9 cellular contexts compared by ENCODE assay signal in the genomic region with DNA sequence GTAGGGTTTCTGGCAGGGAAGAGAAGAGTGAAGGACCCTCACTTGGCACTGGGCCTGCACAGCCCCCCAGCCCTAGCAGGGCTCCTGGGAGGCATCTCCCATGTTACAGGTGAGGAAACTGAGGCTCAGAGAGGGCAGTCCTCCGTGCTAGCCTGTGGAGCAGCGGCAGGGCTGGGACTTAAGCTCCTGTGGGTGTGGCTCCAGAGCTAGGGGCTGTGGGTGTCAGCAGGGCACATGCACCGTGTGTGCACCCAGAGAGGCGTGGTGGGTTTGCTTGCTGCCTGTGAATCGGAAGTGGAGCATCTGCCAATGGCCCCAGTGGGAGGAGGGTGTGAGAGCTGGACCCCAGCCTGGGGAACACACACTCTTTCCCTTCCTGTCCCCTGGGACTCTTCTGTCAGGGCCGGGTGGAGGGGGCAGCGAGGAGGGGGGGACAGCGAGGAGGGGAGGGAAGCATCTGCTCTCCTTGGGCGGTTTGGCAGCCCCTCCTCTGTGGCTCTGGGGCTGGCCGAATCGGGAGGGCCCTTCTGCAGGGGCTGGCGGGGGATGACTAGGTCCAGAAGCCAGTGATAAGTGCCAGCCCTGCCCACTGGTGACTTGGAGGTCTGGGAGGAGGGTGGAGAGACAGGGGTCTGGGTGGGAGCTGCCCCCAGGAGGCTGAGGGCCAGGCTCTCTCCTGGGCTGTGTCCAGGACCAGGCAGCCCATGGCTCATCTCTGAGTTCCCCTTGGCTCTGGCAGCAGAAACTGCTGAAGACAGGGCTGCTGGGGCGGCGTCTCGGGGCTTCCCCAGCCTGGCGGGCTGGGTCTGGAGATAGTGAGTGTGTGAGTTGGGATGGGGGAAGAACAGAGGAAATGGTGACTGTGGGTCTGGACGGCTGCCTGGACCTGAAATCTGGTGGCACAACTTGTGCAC. TPM values are rescaled to one million over a fixed set of nuclear protein-coding genes. Genes with fewer than 3 reads are reported as not detected.
DNase-seq lines count a peak whose midpoint lies in the region; ATAC-seq and TF ChIP-seq lines count a peak whose summit lies in the region.
"Not testable (repeated sequence)": the region's sequence is repeated elsewhere in the genome, so short reads cannot be mapped to it uniquely, and the experiment has no call there.
"Had no signal": no experiment of that assay in that cellular context is flagged by ENCODE, and none has a peak within 500 bp of the region (broad histone marks: within the 10 kb centered on the region; RNA-seq: fewer than 3 reads in every experiment).

No MANE protein-coding gene starts in this region.

- not testable (repeated sequence) for TF ChIP-seq POLR2A in stomach (IDR thresholded peaks at IDR 0.05)

- not testable (repeated sequence) for H2BK5ac ChIP-seq in mesenchymal stem cell (ENCODE audit: low read depth, low read length, poor library complexity, severe bottlenecking)

- peak overlapping the region; percentile 13 for H4K8ac ChIP-seq in mesenchymal stem cell (ENCODE audit: low read length)

- H4K91ac ChIP-seq in mesenchymal stem cell (ENCODE audit: low read length), result peak overlapping the region; percentile 65

- H3K36me3 Mint-ChIP-seq in activated naive CD8-positive, alpha-beta T cell treated with anti-CD3 and anti-CD28 coated beads for 36 hours, result not testable (repeated sequence)

- H3K36me3 ChIP-seq in mesenchymal stem cell (ENCODE audit: control insufficient read depth in 1 of 2, insufficient read depth in 2 of 2, low read depth in 1 of 2, low read length in 2 of 2); stomach: not testable (repeated sequence)

- H3K23ac ChIP-seq in mesenchymal stem cell (ENCODE audit: low read length in 2 of 2), result not testable (repeated sequence)

- H3K79me1 ChIP-seq in mesenchymal stem cell (replicated peaks; ENCODE audit: low read length, poor library complexity, severe bottlenecking), result not testable (repeated sequence)

- peak overlapping the region; percentile 29 for H3K9ac ChIP-seq in mesenchymal stem cell (ENCODE audit: low read length)

- H2AK5ac ChIP-seq in mesenchymal stem cell (ENCODE audit: low read length, severe bottlenecking), result not testable (repeated sequence)

- peak overlapping the region; percentile 61 to 70 for H3K18ac ChIP-seq in mesenchymal stem cell (ENCODE audit: low read depth in 1 of 2, low read length in 2 of 2)

- H3K4ac ChIP-seq in mesenchymal stem cell (ENCODE audit: low read depth in 1 of 2, low read length in 2 of 2), result peak overlapping the region in 1 of 2 experiments; percentile 44

- H3K9me3 ChIP-seq in mesenchymal stem cell (ENCODE audit: control insufficient read depth, low read length); stomach: not testable (repeated sequence)

- not testable (repeated sequence) for H2BK120ac ChIP-seq in mesenchymal stem cell (ENCODE audit: low read depth, low read length)

- H2AFZ ChIP-seq in mesenchymal stem cell (ENCODE audit: low read depth, low read length), result not testable (repeated sequence)

- ATAC-seq in GM21447 (IDR thresholded peaks at IDR 0.05; ENCODE audit: unreplicated experiment), result peak; percentile 57

- TF ChIP-seq EP300 in stomach (IDR thresholded peaks at IDR 0.05), result not testable (repeated sequence)

- peaks cover 12% of the 10 kb centered on the region for H3K4me1 Mint-ChIP-seq in activated naive CD8-positive, alpha-beta T cell treated with anti-CD3 and anti-CD28 coated beads for 36 hours

- not testable (repeated sequence) for H3K27me3 Mint-ChIP-seq in activated naive CD8-positive, alpha-beta T cell treated with anti-CD3 and anti-CD28 coated beads for 36 hours

- not testable (repeated sequence) for TF ChIP-seq CTCF in stomach (IDR thresholded peaks at IDR 0.05)

- H3K27ac Mint-ChIP-seq in activated naive CD8-positive, alpha-beta T cell treated with anti-CD3 and anti-CD28 coated beads for 36 hours, result not testable (repeated sequence)

- WGBS in mesenchymal stem cell, result 29% methylated on average over 7 of the region's 17 CpGs
- WGBS in stomach, 5 donors, result 6 to 27% (median 17%) methylated on average over 3 to 14 of the region's 17 CpGs

- not testable (repeated sequence) for H3K4me3 Mint-ChIP-seq in activated naive CD8-positive, alpha-beta T cell treated with anti-CD3 and anti-CD28 coated beads for 36 hours

- H3K27me3 ChIP-seq in mesenchymal stem cell (ENCODE audit: control insufficient read depth in 1 of 2, insufficient read depth in 1 of 2, low read length in 2 of 2); stomach: not testable (repeated sequence)

- H3K4me2 ChIP-seq in mesenchymal stem cell (ENCODE audit: low read length, poor library complexity, severe bottlenecking), result not testable (repeated sequence)

- peak overlapping the region; percentile 38 to 76 for H2BK12ac ChIP-seq in mesenchymal stem cell (ENCODE audit: low read length in 2 of 2)

- peak; percentile 42 for DNase-seq in DMS 273 treated with DMSO at 0.1 percent for 48 hours (lab: John Stamatoyannopoulos, UW)
- DNase-seq in HS-5 (ENCODE audit: low read depth), result peak; percentile 35
- peak; percentile 81 for DNase-seq in OCI-M1 (lab: John Stamatoyannopoulos, UW)
- peak; percentile 28 for DNase-seq in activated naive CD8-positive, alpha-beta T cell treated with anti-CD3 and anti-CD28 coated beads for 36 hours
- peak; percentile 54 for DNase-seq in fibroblast of peridontal ligament (ENCODE audit: extremely low read depth)
- peak; percentile 88 for DNase-seq in mesenchymal stem cell
- peak; percentile 31 for DNase-seq in stomach

- H3K4me3 ChIP-seq in mesenchymal stem cell (ENCODE audit: insufficient read depth in 1 of 2, low read depth in 1 of 2, low read length in 2 of 2); stomach: not testable (repeated sequence)

- H2BK15ac ChIP-seq in mesenchymal stem cell (ENCODE audit: low read depth, poor library complexity, severe bottlenecking), result peak overlapping the region; percentile 64

- H3K27ac ChIP-seq in mesenchymal stem cell (ENCODE audit: low read length, poor library complexity, severe bottlenecking), result not testable (repeated sequence)
- peak overlapping the region; percentile 5 to 94 (median 79) for H3K27ac ChIP-seq in stomach

- peak overlapping the region in 1 of 2 experiments; percentile 62 for H3K14ac ChIP-seq in mesenchymal stem cell (ENCODE audit: low read length in 2 of 2)

- not testable (repeated sequence) for H3K9me3 Mint-ChIP-seq in activated naive CD8-positive, alpha-beta T cell treated with anti-CD3 and anti-CD28 coated beads for 36 hours

- H3K4me1 ChIP-seq in mesenchymal stem cell (ENCODE audit: control insufficient read depth, insufficient read depth, low read depth, low read length) (peaks cover 36% of the 10 kb centered on the region), stomach (peaks cover 22 to 85% (median 53%) of the 10 kb centered on the region in 4 donors)

- intact Hi-C loops in stomach (cut with DNase I; ENCODE audit: low total_unique reads), result not testable (repeated sequence)

RNA-seq across cellular contexts. Expression of a gene that starts 12.4 kb away (rescaled TPM):
- not detected for total RNA-seq in activated naive CD8-positive, alpha-beta T cell treated with anti-CD3 and anti-CD28 coated beads for 36 hours
- polyA plus RNA-seq in mesenchymal stem cell (2013, experiment 1 of 2), result 12.4 TPM
- polyA plus RNA-seq in mesenchymal stem cell (2013, experiment 2 of 2), result 11.3 TPM
- 10 to 100 TPM; 15.1 to 44.6 (median 28.1) TPM for total RNA-seq in stomach
- 10 to 100 TPM in 1 of 3 donors, 1 to 10 TPM in 2; 1.8 to 15.5 (median 3.1) TPM for polyA plus RNA-seq in stomach
- total RNA-seq: activated naive CD4-positive, alpha-beta T cell treated with anti-CD3 and anti-CD28 coated beads, Interleukin-2, amount 50 U/mL, for 72 hours had no signal

RNA-seq across cellular contexts. Expression of a gene that starts 52.5 kb away (rescaled TPM):
- 1 to 10 TPM; 2.6 to 3.3 TPM for total RNA-seq in activated naive CD8-positive, alpha-beta T cell treated with anti-CD3 and anti-CD28 coated beads for 36 hours
- 23.0 TPM for polyA plus RNA-seq in mesenchymal stem cell (2013, experiment 1 of 2)
- polyA plus RNA-seq in mesenchymal stem cell (2013, experiment 2 of 2), result 22.6 TPM
- total RNA-seq in stomach, result 10 to 100 TPM; 12.5 to 36.8 (median 23.9) TPM
- 10 to 100 TPM; 11.0 to 15.6 (median 11.6) TPM for polyA plus RNA-seq in stomach

Comparison
In these comparisons a context has a peak if more than half of its experiments do, and no peak if none do; other contexts are left out.
1. DNase-seq: peak in every context shown above with its lines; median percentile 88 in mesenchymal stem cell; 81 in OCI-M1; 54 in fibroblast of peridontal ligament; 42 in DMS 273 treated with DMSO at 0.1 percent for 48 hours; 35 in HS-5; 31 in stomach; 28 in activated naive CD8-positive, alpha-beta T cell treated with anti-CD3 and anti-CD28 coated beads for 36 hours.
2. RNA of a gene that starts 12.4 kb away (total RNA-seq): 15.1 to 44.6 TPM in stomach; not detected in activated naive CD8-positive, alpha-beta T cell treated with anti-CD3 and anti-CD28 coated beads for 36 hours; every median in the first group is over 10 times any median in the second.